Comparison of ENCODE assay signal across 8 cellular contexts in genomic region chr17:6413073-6413472, GRCh38. TPM values are rescaled to one million over a fixed set of nuclear protein-coding genes. Genes with fewer than 3 reads are reported as not detected.
A peak's percentile ranks its signal among the peaks of the same experiment; 100 is the strongest.
DNase-seq lines count a peak whose midpoint lies in the region; ATAC-seq, FAIRE-seq and TF ChIP-seq lines count a peak whose summit lies in the region.

No MANE protein-coding gene starts in this region.

- FAIRE-seq in HepG2 (lab: Jason Lieb, UNC) = peak; percentile 51

- no peaks in the 10 kb centered on the region for H3K9me3 Mint-ChIP-seq in activated T-cell treated with anti-CD3 and anti-CD28 coated beads, Interleukin-2, amount 50 U/mL, for 4 hours
- H3K9me3 Mint-ChIP-seq in WTC11 = no peaks in the 10 kb centered on the region

- no peak overlapping the region for H3K27ac Mint-ChIP-seq in WTC11

- in situ Hi-C loops in HepG2 (cut with HindIII; ENCODE audit: extremely low pct_ligation_motif_present, low pct_unique_long_range_greater_than_20kb) = loop anchor here (5.0 to 25.0 kb wide), 2 partner anchors 126 to 701 kb away; no protein-coding TSS in a partner anchor

- BruUV-seq in HepG2 (replicated peaks; lab: Mats Ljungman, UMichigan) = no TSS peak

- TF ChIP-seq EP300 in HepG2 (IDR thresholded peaks at IDR 0.05; ENCODE audit: low read depth in 2 of 2, low read length in 2 of 2) (no peak), HepG2 (CRISPR knock-in tag; IDR thresholded peaks at IDR 0.05; ENCODE audit: borderline replicate concordance) (no peak)

- no peaks in the 10 kb centered on the region for H3K79me2 ChIP-seq in HepG2 (ENCODE audit: insufficient read depth, low read length)

- H3K4me2 ChIP-seq in HepG2 (ENCODE audit: low read depth, low read length) = no peak overlapping the region

- TF ChIP-seq RAD21 in HepG2 (CRISPR knock-in tag; IDR thresholded peaks at IDR 0.05) = peak; percentile 61

- intact Hi-C loops in HepG2 (cut with micrococcal nuclease; ENCODE audit: unreplicated experiment) = loop anchor here (5.0 kb wide), 1 partner anchor 136 kb away; no protein-coding TSS in a partner anchor

- no peak for TF ChIP-seq POLR2A in HepG2 (IDR thresholded peaks at IDR 0.05; ENCODE audit: insufficient read depth in 1 of 2, low read depth in 2 of 2, low read length in 2 of 2)

- no peaks in the 10 kb centered on the region for H4K20me1 ChIP-seq in HepG2 (ENCODE audit: insufficient read depth, low read length)

- H3K27me3 ChIP-seq in HepG2 (ENCODE audit: control insufficient read depth in 1 of 2, insufficient read depth in 2 of 2, low read length in 2 of 2) = peaks cover 0 to 16% of the 10 kb centered on the region in 2 experiments; a peak in 3 of 5 replicates

- no peak overlapping the region for H2AFZ ChIP-seq in HepG2 (ENCODE audit: low read length)

- no peak overlapping the region for H3K27ac ChIP-seq in HepG2 (ENCODE audit: extremely low read length, insufficient read depth, low read length)

- no peak overlapping the region for H3K9ac ChIP-seq in HepG2 (ENCODE audit: insufficient read depth, low read depth, low read length)

- CTCF ChIA-PET in WTC11 (lab: Charles Lee) (interaction anchor here (0.6 to 3.4 kb wide), 34 partner anchors 10 to 826 kb away, joined by 3 to 26 read pairs (median 4); no protein-coding TSS in a partner anchor), HepG2 (lab: Yijun Ruan, JAX; ENCODE audit: low intra/inter-chr PET ratio, low total read pairs) (interaction anchor here (1.3 kb wide), 1 partner anchor 826 kb away, joined by 5 read pairs; no protein-coding TSS in a partner anchor)

- 0 out of 2 replicates have a peak, but pooled peaks have one; percentile 2 for TF ChIP-seq CTCF in WTC11 (IDR thresholded peaks at IDR 0.05)
- peak; percentile 72 for TF ChIP-seq CTCF in HepG2 (CRISPR knock-in tag; IDR thresholded peaks at IDR 0.05)

- H3K36me3 ChIP-seq in HepG2 (replicated peaks in 1 of 2; ENCODE audit: control insufficient read depth in 1 of 2, insufficient read depth in 2 of 2, low read length in 2 of 2) = no peaks in the 10 kb centered on the region

- H3K27me3 Mint-ChIP-seq in activated T-cell treated with anti-CD3 and anti-CD28 coated beads, Interleukin-2, amount 50 U/mL, for 4 hours (ENCODE audit: low read depth) = peaks cover 26% of the 10 kb centered on the region
- no peaks in the 10 kb centered on the region for H3K27me3 Mint-ChIP-seq in WTC11 (ENCODE audit: low read depth)

- WGBS in HepG2 (ENCODE audit: low lambda C conversion rate) = 44% methylated on average over 1 of the region's 1 CpG

- no peaks in the 10 kb centered on the region for H3K9me3 ChIP-seq in HepG2 (ENCODE audit: low read length)

- no peak for DNase-seq in activated T-cell treated with anti-CD3 and anti-CD28 coated beads, Interleukin-2, amount 50 U/mL, for 4 hours
- no peak for DNase-seq in activated T-cell treated with anti-CD3 and anti-CD28 coated beads, Interleukin-2, amount 50 U/mL, for 48 hours
- DNase-seq in NCI-H1436 treated with DMSO at 0.1 percent for 48 hours (lab: John Stamatoyannopoulos, UW) (peak; percentile 8), WTC11 (ENCODE audit: low spot score) (no peak), HepG2 (ENCODE audit: low spot score) (peak; percentile 40), GM19238 (ENCODE audit: insufficient read length, low spot score) (no peak)
- DNase-seq in activated CD4-positive, alpha-beta T cell treated with anti-CD3 and anti-CD28 coated beads, Interleukin-2, amount 50 U/mL, for 48 hours = no peak

- H3K4me1 Mint-ChIP-seq in activated T-cell treated with anti-CD3 and anti-CD28 coated beads, Interleukin-2, amount 50 U/mL, for 4 hours (ENCODE audit: low read depth) = no peaks in the 10 kb centered on the region
- peaks cover 7% of the 10 kb centered on the region for H3K4me1 Mint-ChIP-seq in WTC11

- peak; percentile 53 to 59 for ATAC-seq in activated T-cell treated with anti-CD3 and anti-CD28 coated beads, Interleukin-2, amount 50 U/mL, for 4 hours
- ATAC-seq in WTC11 = peak; percentile 78
- peak; percentile 63; the same call in 2 of the 3 replicates for ATAC-seq in HepG2
- no peak for ATAC-seq in HG02981 (IDR thresholded peaks at IDR 0.05; ENCODE audit: unreplicated experiment)

- no peaks in the 10 kb centered on the region for H3K36me3 Mint-ChIP-seq in activated T-cell treated with anti-CD3 and anti-CD28 coated beads, Interleukin-2, amount 50 U/mL, for 4 hours (ENCODE audit: insufficient read depth)
- H3K36me3 Mint-ChIP-seq in WTC11 = no peaks in the 10 kb centered on the region

- no peaks in the 10 kb centered on the region for H3K4me1 ChIP-seq in HepG2 (ENCODE audit: insufficient read depth, low read length)

- H3K4me3 Mint-ChIP-seq in activated T-cell treated with anti-CD3 and anti-CD28 coated beads, Interleukin-2, amount 50 U/mL, for 4 hours = no peak overlapping the region
- H3K4me3 Mint-ChIP-seq in WTC11 = no peak overlapping the region

- H3K4me3 ChIP-seq in HepG2 (replicated peaks in 1 of 3; ENCODE audit: insufficient read depth in 1 of 3, low read depth in 2 of 3, low read length in 3 of 3) = no peak overlapping the region

- POLR2A ChIA-PET in WTC11 (lab: Charles Lee) (no interaction called here), HepG2 (lab: Yijun Ruan, JAX) (no interaction called here)

TF ChIP-seq in WTC11, 78 proteins besides CTCF, POLR2A, EP300 and RAD21 (continues in another document):
- peak; percentile 74; the same call in 1 of the 2 replicates for TF ChIP-seq GTF2I (CRISPR knock-in tag; conservative IDR thresholded peaks at IDR 0.05)

TF ChIP-seq in HepG2, 621 proteins besides CTCF, POLR2A, EP300 and RAD21 (continues in another document):
- TF ChIP-seq SMC3 (IDR thresholded peaks at IDR 0.05; ENCODE audit: low read length) = peak; percentile 66; the same call in 1 of the 2 replicates
- TF ChIP-seq STAG1 (CRISPR knock-in tag; IDR thresholded peaks at IDR 0.05) = peak; percentile 67

RNA-seq across cellular contexts. Expression of gene AIPL1, which starts 21.8 kb away (rescaled TPM):
- total RNA-seq in activated T-cell treated with anti-CD3 and anti-CD28 coated beads, Interleukin-2, amount 50 U/mL, for 4 hours = not detected
- 0.32 to 0.71 TPM (median 0.46 TPM) in 3 replicates for total RNA-seq in WTC11 (2021)
- total RNA-seq in HepG2 (2016; rRNA removed; fragmentation: Illumina TruSeq; extraction: Trizol) = not detected in 2 replicates
- total RNA-seq in HepG2 (2016; cell fraction: cytosol; rRNA removed; fragmentation: Illumina TruSeq; extraction: Trizol; ENCODE audit: low read depth) = not detected in 2 replicates
- not detected in 2 replicates for total RNA-seq in HepG2 (2016; cell fraction: insoluble cytoplasmic fraction; rRNA removed; fragmentation: Illumina TruSeq; extraction: Trizol)
- total RNA-seq in HepG2 (2016; cell fraction: membrane; rRNA removed; fragmentation: Illumina TruSeq; extraction: Trizol) = not detected in 2 replicates
- not detected in 2 replicates for total RNA-seq in HepG2 (2016; cell fraction: nucleus; rRNA removed; fragmentation: Illumina TruSeq; extraction: Trizol)
- not detected in 2 replicates for polyA plus RNA-seq in HepG2 (2011; rRNA removed)
- not detected in 2 replicates for polyA plus RNA-seq in HepG2 (2011; cell fraction: cytosol; rRNA removed)
- polyA plus RNA-seq in HepG2 (2011; cell fraction: nucleus; rRNA removed) = not detected in 2 replicates
- polyA plus RNA-seq in HepG2 (2012) = not detected in 2 replicates
- not detected in 2 replicates for polyA plus RNA-seq in HepG2 (2016; cell fraction: cytosol; fragmentation: Illumina TruSeq; extraction: Trizol; ENCODE audit: low read depth)
- polyA plus RNA-seq in HepG2 (2016; cell fraction: insoluble cytoplasmic fraction; fragmentation: Illumina TruSeq; extraction: Trizol; ENCODE audit: low read depth) = not detected in 2 replicates
- polyA plus RNA-seq in HepG2 (2016; cell fraction: membrane; fragmentation: Illumina TruSeq; extraction: Trizol; ENCODE audit: low read depth) = not detected in 2 replicates
- polyA plus RNA-seq in HepG2 (2016; cell fraction: nucleus; fragmentation: Illumina TruSeq; extraction: Trizol; ENCODE audit: insufficient read depth, low read depth) = not detected in 2 replicates
- polyA minus RNA-seq in HepG2 (2011; rRNA and poly(A)+ RNA removed; ENCODE audit: low replicate concordance) = not detected in 2 replicates
- not detected in 2 replicates for polyA minus RNA-seq in HepG2 (2011; cell fraction: cytosol; rRNA and poly(A)+ RNA removed)
- polyA minus RNA-seq in HepG2 (2011; cell fraction: nucleus; rRNA and poly(A)+ RNA removed) = not detected in 2 replicates

RNA-seq across cellular contexts. Expression of gene PIMREG, which starts 31.2 kb away (rescaled TPM):
- 1 to 10 TPM in 2 of 3 donors, under 1 TPM in 1; 0.82 to 1.9 (median 1.7) TPM for total RNA-seq in activated T-cell treated with anti-CD3 and anti-CD28 coated beads, Interleukin-2, amount 50 U/mL, for 4 hours
- total RNA-seq in WTC11 (2021) = 92.2 to 102 TPM (median 99.3 TPM) in 3 replicates
- total RNA-seq in HepG2 (2016; rRNA removed; fragmentation: Illumina TruSeq; extraction: Trizol) = 30.3 and 33.8 TPM in 2 replicates
- 7.8 and 9.5 TPM in 2 replicates for total RNA-seq in HepG2 (2016; cell fraction: cytosol; rRNA removed; fragmentation: Illumina TruSeq; extraction: Trizol; ENCODE audit: low read depth)
- total RNA-seq in HepG2 (2016; cell fraction: insoluble cytoplasmic fraction; rRNA removed; fragmentation: Illumina TruSeq; extraction: Trizol) = 29.3 and 34.9 TPM in 2 replicates
- 14.8 and 15.2 TPM in 2 replicates for total RNA-seq in HepG2 (2016; cell fraction: membrane; rRNA removed; fragmentation: Illumina TruSeq; extraction: Trizol)
- 14.4 and 16.9 TPM in 2 replicates for total RNA-seq in HepG2 (2016; cell fraction: nucleus; rRNA removed; fragmentation: Illumina TruSeq; extraction: Trizol)
- 10.9 and 15.6 TPM in 2 replicates for polyA plus RNA-seq in HepG2 (2011; rRNA removed)
- 7.9 and 16.3 TPM in 2 replicates for polyA plus RNA-seq in HepG2 (2011; cell fraction: cytosol; rRNA removed)
- polyA plus RNA-seq in HepG2 (2011; cell fraction: nucleus; rRNA removed) = 10.1 and 14.2 TPM in 2 replicates
- polyA plus RNA-seq in HepG2 (2012) = 3.0 and 7.2 TPM in 2 replicates
- 8.3 and 8.8 TPM in 2 replicates for polyA plus RNA-seq in HepG2 (2016; cell fraction: cytosol; fragmentation: Illumina TruSeq; extraction: Trizol; ENCODE audit: low read depth)
- 36.2 and 37.7 TPM in 2 replicates for polyA plus RNA-seq in HepG2 (2016; cell fraction: insoluble cytoplasmic fraction; fragmentation: Illumina TruSeq; extraction: Trizol; ENCODE audit: low read depth)
- 12.6 and 13.0 TPM in 2 replicates for polyA plus RNA-seq in HepG2 (2016; cell fraction: membrane; fragmentation: Illumina TruSeq; extraction: Trizol; ENCODE audit: low read depth)
- 23.4 and 26.5 TPM in 2 replicates for polyA plus RNA-seq in HepG2 (2016; cell fraction: nucleus; fragmentation: Illumina TruSeq; extraction: Trizol; ENCODE audit: insufficient read depth, low read depth)
- polyA minus RNA-seq in HepG2 (2011; rRNA and poly(A)+ RNA removed; ENCODE audit: low replicate concordance) = 10.1 and 24.0 TPM in 2 replicates
- polyA minus RNA-seq in HepG2 (2011; cell fraction: cytosol; rRNA and poly(A)+ RNA removed) = 3.4 and 4.2 TPM in 2 replicates
- polyA minus RNA-seq in HepG2 (2011; cell fraction: nucleus; rRNA and poly(A)+ RNA removed) = 2.9 and 4.1 TPM in 2 replicates

Comparison
In these comparisons a context has a peak if more than half of its experiments do, and no peak if none do; other contexts are left out.
1. DNase-seq: peak in NCI-H1436 treated with DMSO at 0.1 percent for 48 hours (single experiment) and HepG2 (single experiment); none in activated T-cell treated with anti-CD3 and anti-CD28 coated beads, Interleukin-2, amount 50 U/mL, for 4 hours (single experiment), activated T-cell treated with anti-CD3 and anti-CD28 coated beads, Interleukin-2, amount 50 U/mL, for 48 hours (0 of 2), WTC11 (single experiment), GM19238 (single experiment) and activated CD4-positive, alpha-beta T cell treated with anti-CD3 and anti-CD28 coated beads, Interleukin-2, amount 50 U/mL, for 48 hours (0 of 2).